Comparison of ENCODE assay signal across 21 cellular contexts in the genomic region with DNA sequence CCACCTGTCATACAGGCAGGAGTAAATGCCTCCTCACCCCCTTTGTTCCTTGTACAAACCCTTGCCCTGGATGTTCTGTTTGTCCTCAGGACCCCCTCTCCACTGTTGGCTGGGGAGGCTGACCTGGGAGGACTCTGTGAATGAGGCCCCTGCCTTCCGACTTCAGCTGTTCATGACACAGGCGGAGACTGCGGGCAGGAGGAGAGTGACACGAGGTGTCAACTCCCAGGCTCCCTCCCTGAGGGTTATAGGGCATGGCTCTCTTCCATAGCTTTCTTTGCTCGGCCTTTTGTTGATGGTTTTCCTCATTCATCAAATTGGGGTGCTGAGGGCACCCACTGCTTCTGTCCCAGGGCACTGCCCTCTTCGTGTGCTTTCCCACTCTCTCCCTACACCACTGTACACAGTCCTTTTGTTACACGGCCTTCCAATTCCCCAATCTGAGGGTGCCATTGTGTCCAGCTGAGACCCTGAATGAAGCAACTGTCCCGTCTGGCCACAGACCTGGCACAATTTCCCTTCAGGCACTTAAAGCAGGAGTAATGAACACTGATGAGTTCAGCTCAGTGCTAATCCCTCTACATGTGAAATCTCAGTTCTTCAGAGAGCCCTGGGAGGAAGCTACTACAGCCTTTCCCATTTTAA. TPM values are rescaled to one million over a fixed set of nuclear protein-coding genes. Genes with fewer than 3 reads are reported as not detected.
DNase-seq lines count a peak whose midpoint lies in the region; ATAC-seq and TF ChIP-seq lines count a peak whose summit lies in the region.
"Had no signal": no experiment of that assay in that cellular context is flagged by ENCODE, and none has a peak within 500 bp of the region (broad histone marks: within the 10 kb centered on the region; RNA-seq: fewer than 3 reads in every experiment).

No MANE protein-coding gene starts in this region.

- 58 to 63% methylated on average over 8 of the region's 8 CpGs for WGBS in tibial nerve, 2 donors

- H3K4me1 Mint-ChIP-seq in neural crest cell, result peaks cover 51% of the 10 kb centered on the region
- H3K4me1 Mint-ChIP-seq in stimulated activated naive CD8-positive, alpha-beta T cell treated with anti-CD3 and anti-CD28 coated beads, Interleukin-15, amount 100 ng/mL, for 72 hours, result peaks cover 9% of the 10 kb centered on the region

- no peaks in the 10 kb centered on the region for H3K36me3 Mint-ChIP-seq in neural crest cell (ENCODE audit: low read depth)

- H3K4me1 ChIP-seq in tibial nerve, result peaks cover 0 to 4% (median 0%) of the 10 kb centered on the region in 4 donors

- no peak for TF ChIP-seq POLR2A in tibial nerve (IDR thresholded peaks at IDR 0.05)

- H3K9me3 ChIP-seq in tibial nerve, result no peaks in the 10 kb centered on the region

- no peak overlapping the region for H3K4me3 ChIP-seq in tibial nerve

- H3K36me3 ChIP-seq in tibial nerve, result no peaks in the 10 kb centered on the region

- no peaks in the 10 kb centered on the region for H3K27me3 Mint-ChIP-seq in neural crest cell (ENCODE audit: low read depth)
- peaks cover 59% of the 10 kb centered on the region for H3K27me3 Mint-ChIP-seq in stimulated activated naive CD8-positive, alpha-beta T cell treated with anti-CD3 and anti-CD28 coated beads, Interleukin-15, amount 100 ng/mL, for 72 hours

- H3K9me3 Mint-ChIP-seq in neural crest cell, result no peaks in the 10 kb centered on the region
- H3K9me3 Mint-ChIP-seq in stimulated activated naive CD8-positive, alpha-beta T cell treated with anti-CD3 and anti-CD28 coated beads, Interleukin-15, amount 100 ng/mL, for 72 hours, result no peaks in the 10 kb centered on the region

- no peak for TF ChIP-seq EP300 in tibial nerve (IDR thresholded peaks at IDR 0.05)

- no peaks in the 10 kb centered on the region for H3K27me3 ChIP-seq in tibial nerve

- H3K27ac ChIP-seq in tibial nerve, result no peak overlapping the region
- H3K27ac ChIP-seq: 22Rv1, KMS-11 had no signal

- intact Hi-C loops in cardiac septum (cut with DNase I), result no loop called here
- intact Hi-C loops in left ventricle myocardium superior (cut with micrococcal nuclease), result no loop called here

- no peak overlapping the region for H3K4me3 Mint-ChIP-seq in neural crest cell
- H3K4me3 Mint-ChIP-seq in stimulated activated naive CD8-positive, alpha-beta T cell treated with anti-CD3 and anti-CD28 coated beads, Interleukin-15, amount 100 ng/mL, for 72 hours, result no peak overlapping the region

- no peak for ATAC-seq in left ventricle myocardium superior
- ATAC-seq in stimulated activated naive CD8-positive, alpha-beta T cell treated with anti-CD3 and anti-CD28 coated beads, Interleukin-15, amount 100 ng/mL, for 72 hours, result no peak
- no peak for ATAC-seq in esophagus mucosa
- ATAC-seq: PC-3 had no signal

- TF ChIP-seq CTCF in neural crest cell (conservative IDR thresholded peaks at IDR 0.05) (no peak), tibial nerve (IDR thresholded peaks at IDR 0.05) (no peak)

- DNase-seq in cardiac septum (ENCODE audit: low spot score) (peak; percentile 41), left ventricle myocardium superior (no peak), hippocampal formation (lab: John Stamatoyannopoulos, UW) (peak; percentile 15 to 19), neural crest cell (ENCODE audit: low read depth, low spot score) (no peak), tibial nerve (ENCODE audit: low spot score in 2 of 2) (no peak), NCI-H1105 treated with DMSO at 0.1 percent for 48 hours (lab: John Stamatoyannopoulos, UW) (no peak)
- DNase-seq in stimulated activated naive CD8-positive, alpha-beta T cell treated with anti-CD3 and anti-CD28 coated beads, Interleukin-15, amount 100 ng/mL, for 72 hours, result no peak
- DNase-seq: AML-193, DMS79, IMR-90, NCI-H1092 treated with DMSO at 0.1 percent for 48 hours, NCI-H2081, NCI-H2171, NCI-H446, NCI-H526 treated with DMSO at 0.1 percent for 48 hours, PC-3, Right ventricle myocardium superior had no signal

- peak overlapping the region; percentile 36 for H3K27ac Mint-ChIP-seq in neural crest cell (ENCODE audit: unreplicated experiment)
- no peak overlapping the region for H3K27ac Mint-ChIP-seq in stimulated activated naive CD8-positive, alpha-beta T cell treated with anti-CD3 and anti-CD28 coated beads, Interleukin-15, amount 100 ng/mL, for 72 hours

RNA-seq across cellular contexts. Expression of a gene that starts 33.8 kb away (rescaled TPM):
- total RNA-seq in cardiac septum (0.57 TPM), left ventricle myocardium superior (0.20 TPM), neural crest cell (0.57 and 0.96 TPM in 2 replicates), tibial nerve (1 to 10 TPM in 3 of 4 donors, not detected in 1; 4.8 to 9.2 (median 7.3) TPM), esophagus mucosa (not detected)
- total RNA-seq: IMR-90, PC-3, Right ventricle myocardium superior, RPMI7951 had no signal

Comparison
In these comparisons a context has a peak if more than half of its experiments do, and no peak if none do; other contexts are left out.
1. DNase-seq: peak in cardiac septum (single experiment) and hippocampal formation (2 of 2); none in left ventricle myocardium superior (single experiment), neural crest cell (single experiment), tibial nerve (0 of 2), NCI-H1105 treated with DMSO at 0.1 percent for 48 hours (single experiment) and stimulated activated naive CD8-positive, alpha-beta T cell treated with anti-CD3 and anti-CD28 coated beads, Interleukin-15, amount 100 ng/mL, for 72 hours (0 of 2).